ENCODE assay signal across 1 cellular context in genomic region chr2:65420712-65421431, GRCh38.
TF ChIP-seq lines count a peak whose summit lies in the region.

No MANE protein-coding gene starts in this region.

TF ChIP-seq in HEK293, 187 proteins besides CTCF, POLR2A, EP300 and RAD21 (continued from another document):
- TF ChIP-seq ZNF48 (tag by site-specific recombination; IDR thresholded peaks at IDR 0.05) = no peak
- TF ChIP-seq ZNF366 (tag by site-specific recombination; conservative IDR thresholded peaks at IDR 0.05) = peak; percentile 44
- TF ChIP-seq ZNF626 (tag by site-specific recombination; IDR thresholded peaks at IDR 0.05) = no peak
- TF ChIP-seq ZBTB8A (tag by site-specific recombination; IDR thresholded peaks at IDR 0.05) = peak; percentile 83
- 0 out of 2 replicates have a peak, but pooled peaks have one; percentile 37 for TF ChIP-seq PRDM1 (tag by site-specific recombination; IDR thresholded peaks at IDR 0.05)
- peak; percentile 69 for TF ChIP-seq SCRT2 (tag by site-specific recombination; IDR thresholded peaks at IDR 0.05)
- TF ChIP-seq, protein P1, sequence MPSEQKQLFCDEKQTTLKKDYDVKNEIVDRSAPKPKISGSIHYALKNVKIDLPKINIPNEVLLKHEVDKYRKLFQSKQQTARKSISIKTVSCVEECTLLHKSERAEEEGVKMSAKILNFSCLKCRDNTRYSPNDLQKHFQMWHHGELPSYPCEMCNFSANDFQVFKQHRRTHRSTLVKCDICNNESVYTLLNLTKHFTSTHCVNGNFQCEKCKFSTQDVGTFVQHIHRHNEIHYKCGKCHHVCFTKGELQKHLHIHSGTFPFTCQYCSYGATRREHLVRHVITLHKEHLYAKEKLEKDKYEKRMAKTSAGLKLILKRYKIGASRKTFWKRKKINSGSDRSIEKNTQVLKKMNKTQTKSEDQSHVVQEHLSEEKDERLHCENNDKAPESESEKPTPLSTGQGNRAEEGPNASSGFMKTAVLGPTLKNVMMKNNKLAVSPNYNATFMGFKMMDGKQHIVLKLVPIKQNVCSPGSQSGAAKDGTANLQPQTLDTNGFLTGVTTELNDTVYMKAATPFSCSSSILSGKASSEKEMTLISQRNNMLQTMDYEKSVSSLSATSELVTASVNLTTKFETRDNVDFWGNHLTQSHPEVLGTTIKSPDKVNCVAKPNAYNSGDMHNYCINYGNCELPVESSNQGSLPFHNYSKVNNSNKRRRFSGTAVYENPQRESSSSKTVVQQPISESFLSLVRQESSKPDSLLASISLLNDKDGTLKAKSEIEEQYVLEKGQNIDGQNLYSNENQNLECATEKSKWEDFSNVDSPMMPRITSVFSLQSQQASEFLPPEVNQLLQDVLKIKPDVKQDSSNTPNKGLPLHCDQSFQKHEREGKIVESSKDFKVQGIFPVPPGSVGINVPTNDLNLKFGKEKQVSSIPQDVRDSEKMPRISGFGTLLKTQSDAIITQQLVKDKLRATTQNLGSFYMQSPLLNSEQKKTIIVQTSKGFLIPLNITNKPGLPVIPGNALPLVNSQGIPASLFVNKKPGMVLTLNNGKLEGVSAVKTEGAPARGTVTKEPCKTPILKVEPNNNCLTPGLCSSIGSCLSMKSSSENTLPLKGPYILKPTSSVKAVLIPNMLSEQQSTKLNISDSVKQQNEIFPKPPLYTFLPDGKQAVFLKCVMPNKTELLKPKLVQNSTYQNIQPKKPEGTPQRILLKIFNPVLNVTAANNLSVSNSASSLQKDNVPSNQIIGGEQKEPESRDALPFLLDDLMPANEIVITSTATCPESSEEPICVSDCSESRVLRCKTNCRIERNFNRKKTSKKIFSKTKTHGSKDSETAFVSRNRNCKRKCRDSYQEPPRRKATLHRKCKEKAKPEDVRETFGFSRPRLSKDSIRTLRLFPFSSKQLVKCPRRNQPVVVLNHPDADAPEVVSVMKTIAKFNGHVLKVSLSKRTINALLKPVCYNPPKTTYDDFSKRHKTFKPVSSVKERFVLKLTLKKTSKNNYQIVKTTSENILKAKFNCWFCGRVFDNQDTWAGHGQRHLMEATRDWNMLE (tag by site-specific recombination; conservative IDR thresholded peaks at IDR 0.05; ENCODE audit: low read depth) = peak; percentile 90
